Comparison of ENCODE assay signal across 22 cellular contexts in the genomic region with DNA sequence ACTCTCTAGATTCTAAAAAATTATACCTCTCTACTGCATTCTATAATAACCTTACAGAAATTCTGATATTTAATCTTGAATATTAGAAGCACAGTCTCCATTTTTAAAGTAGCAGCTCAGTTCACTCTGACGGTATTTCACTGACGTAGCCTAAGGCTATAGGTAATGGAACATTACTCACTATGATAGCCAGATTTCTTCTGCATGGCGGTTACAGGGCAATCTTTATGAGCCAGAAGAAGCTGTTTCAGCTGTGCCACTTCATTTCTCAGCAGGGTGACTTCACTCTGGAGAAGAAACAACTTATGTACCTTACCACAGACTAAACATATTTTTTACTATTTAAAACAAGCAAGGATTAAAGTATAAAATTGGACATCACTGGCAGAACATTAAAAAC.
DNase-seq lines count a peak whose midpoint lies in the region; ATAC-seq and TF ChIP-seq lines count a peak whose summit lies in the region.
"Had no signal": no experiment of that assay in that cellular context is flagged by ENCODE, and none has a peak within 500 bp of the region (broad histone marks: within the 10 kb centered on the region; RNA-seq: fewer than 3 reads in every experiment).

No MANE protein-coding gene starts in this region.

- H3K4ac ChIP-seq in trophoblast cell (ENCODE audit: low read depth, low read length): no peak overlapping the region

- intact Hi-C loops in mammary epithelial cell (cut with micrococcal nuclease) (no loop called here), ovary (cut with DNase I) (no loop called here)

- H3K9me3 ChIP-seq in mammary epithelial cell (replicated peaks; ENCODE audit: insufficient read depth, low read length) (no peaks in the 10 kb centered on the region), trophoblast cell (ENCODE audit: insufficient read depth, low read depth, low read length) (no peaks in the 10 kb centered on the region), ovary (no peaks in the 10 kb centered on the region)
- H3K9me3 ChIP-seq: BE2C, SJSA1 had no signal

- no peak overlapping the region for H3K18ac ChIP-seq in trophoblast cell (ENCODE audit: low read length)

- H3K79me1 ChIP-seq in trophoblast cell (ENCODE audit: low read length): no peaks in the 10 kb centered on the region

- H3K4me3 ChIP-seq in mammary epithelial cell (replicated peaks in 1 of 3; ENCODE audit: insufficient read depth in 1 of 3, low read depth in 2 of 3, low read length in 3 of 3): no peak overlapping the region
- H3K4me3 ChIP-seq in trophoblast cell (ENCODE audit: low read depth, low read length): no peak overlapping the region
- H3K4me3 ChIP-seq in ovary: no peak overlapping the region
- H3K4me3 ChIP-seq: GM23248, K562, SJSA1 had no signal

- TF ChIP-seq EP300 in ovary (IDR thresholded peaks at IDR 0.05): no peak

- H3K4me1 ChIP-seq in mammary epithelial cell (ENCODE audit: insufficient read depth, low read length) (no peaks in the 10 kb centered on the region), trophoblast cell (ENCODE audit: control insufficient read depth in 1 of 2, insufficient read depth in 2 of 2, low read length in 2 of 2) (no peaks in the 10 kb centered on the region), ovary (ENCODE audit: insufficient read depth) (no peaks in the 10 kb centered on the region)
- H3K4me1 ChIP-seq: BE2C, SJSA1 had no signal

- no peak overlapping the region for H2AK5ac ChIP-seq in trophoblast cell (ENCODE audit: low read length)

- TF ChIP-seq CTCF in mammary epithelial cell (conservative IDR thresholded peaks at IDR 0.05 in 1 of 2, IDR thresholded peaks at IDR 0.05 in 1 of 2; ENCODE audit: extremely low read depth in 1 of 2, insufficient read depth in 1 of 2, low read depth in 1 of 2, low read length in 2 of 2) (no peak), ovary (IDR thresholded peaks at IDR 0.05) (no peak)

- in situ Hi-C loops in mammary epithelial cell (cut with MboI; ENCODE audit: low sequenced_read_pairs in 2 of 2): no loop called here

- H3K27me3 ChIP-seq in mammary epithelial cell (ENCODE audit: insufficient read depth, low read length): no peaks in the 10 kb centered on the region
- no peaks in the 10 kb centered on the region for H3K27me3 ChIP-seq in trophoblast cell (ENCODE audit: insufficient read depth, low read length)
- H3K27me3 ChIP-seq in ovary: peaks cover 4% of the 10 kb centered on the region
- H3K27me3 ChIP-seq: BE2C, SJSA1 had no signal

- no peak overlapping the region for H4K12ac ChIP-seq in trophoblast cell (ENCODE audit: low read depth, low read length)

- H2AFZ ChIP-seq in mammary epithelial cell (ENCODE audit: low read depth, low read length) (no peak overlapping the region), trophoblast cell (ENCODE audit: insufficient read depth, low read length, poor library complexity) (no peak overlapping the region)
- H2AFZ ChIP-seq: GM23248 had no signal

- no peak overlapping the region for H3K14ac ChIP-seq in trophoblast cell (ENCODE audit: low read length)

- CTCF ChIA-PET in mammary epithelial cell (lab: Charles Lee; ENCODE audit: low non-redundant PET): no interaction called here

- H4K8ac ChIP-seq in trophoblast cell (ENCODE audit: low read depth, low read length): no peak overlapping the region

- no TSS peak for BruUV-seq in mammary epithelial cell (replicated peaks; lab: Mats Ljungman, UMichigan)

- no peaks in the 10 kb centered on the region for H4K20me1 ChIP-seq in mammary epithelial cell (ENCODE audit: insufficient read depth, low read length)

- DNase-seq in EL (peak; percentile 7), NCI-H2227 (lab: John Stamatoyannopoulos, UW; ENCODE audit: unreplicated experiment) (peak; percentile 21), mammary epithelial cell (peak; percentile 8), trophoblast cell (peak; percentile 26 to 73), ovary (no peak), DMS53 treated with DMSO at 0.1 percent for 48 hours (lab: John Stamatoyannopoulos, UW; ENCODE audit: unreplicated experiment) (no peak)
- DNase-seq: BE2C; CD4-positive, alpha-beta T cell; DND-41; GF-D8; GM23248; HCEC 1CT; NCI-H1436 treated with DMSO at 0.1 percent for 48 hours; NCI-H2081 treated with DMSO at 0.1 percent for 48 hours; NCI-H345; NCI-H526 treated with DMSO at 0.1 percent for 48 hours; NK-92 treated with Interleukin-12 subunit alpha and Interleukin-12 subunit beta, amount 100 ng/mL, for 24 hours; OCI-M1; T-cell had no signal

- no peak overlapping the region for H4K91ac ChIP-seq in trophoblast cell (ENCODE audit: low read depth, low read length)

- WGBS in mammary epithelial cell (ENCODE audit: low coverage, missing lambda C conversion rate): 74% methylated on average over 3 of the region's 3 CpGs
- WGBS in trophoblast cell (ENCODE audit: extremely low coverage, insufficient coverage, insufficient read length): no CpG with 5 or more reads among the region's 3 CpGs
- WGBS in ovary, 3 donors: 48 to 67% (median 62%) methylated on average over 3 of the region's 3 CpGs

- H3K27ac ChIP-seq in mammary epithelial cell (ENCODE audit: insufficient read depth, low read depth, low read length) (no peak overlapping the region), trophoblast cell (ENCODE audit: low read depth, low read length) (no peak overlapping the region), ovary (no peak overlapping the region)
- H3K27ac ChIP-seq: GM23248, SJSA1 had no signal

- dilution Hi-C loops in mammary epithelial cell (cut with HindIII; ENCODE audit: low sequenced_read_pairs): no loop called here

- H3K4me2 ChIP-seq in mammary epithelial cell (ENCODE audit: insufficient read depth, low read depth, low read length): no peak overlapping the region
- H3K4me2 ChIP-seq in trophoblast cell (ENCODE audit: low read length): no peak overlapping the region

- no peak for ATAC-seq in HG03097 (IDR thresholded peaks at IDR 0.05; ENCODE audit: low FRiP score, unreplicated experiment)
- ATAC-seq: K562, T-cell had no signal

- H2BK12ac ChIP-seq in trophoblast cell (ENCODE audit: low read length): no peak overlapping the region

- H2BK5ac ChIP-seq in trophoblast cell (ENCODE audit: low read depth, low read length, poor library complexity): no peak overlapping the region

- no peak overlapping the region for H2BK120ac ChIP-seq in trophoblast cell (ENCODE audit: insufficient read depth, low read length, poor library complexity)

- peaks cover 16% of the 10 kb centered on the region for H3K36me3 ChIP-seq in mammary epithelial cell (ENCODE audit: insufficient read depth, low read length)
- peaks cover 3% of the 10 kb centered on the region in 2 experiments for H3K36me3 ChIP-seq in trophoblast cell (ENCODE audit: control insufficient read depth in 1 of 2, insufficient read depth in 2 of 2, low read length in 2 of 2)
- no peaks in the 10 kb centered on the region for H3K36me3 ChIP-seq in ovary
- H3K36me3 ChIP-seq: BE2C had no signal

- H3K9ac ChIP-seq in mammary epithelial cell (ENCODE audit: insufficient read depth, low read length) (no peak overlapping the region), trophoblast cell (ENCODE audit: low read length) (no peak overlapping the region)
- H3K9ac ChIP-seq: GM23248 had no signal

- no peak for TF ChIP-seq POLR2A in ovary (IDR thresholded peaks at IDR 0.05)

- H3K79me2 ChIP-seq in mammary epithelial cell (ENCODE audit: insufficient read depth, low read length): no peaks in the 10 kb centered on the region
- no peaks in the 10 kb centered on the region for H3K79me2 ChIP-seq in trophoblast cell (ENCODE audit: control insufficient read depth, insufficient read depth, low read length, poor library complexity)

- no peak overlapping the region for H3K23ac ChIP-seq in trophoblast cell (ENCODE audit: low read length)

Comparison
In these comparisons a context has a peak if more than half of its experiments do, and no peak if none do; other contexts are left out.
1. DNase-seq: peak in EL (single experiment), NCI-H2227 (single experiment), mammary epithelial cell (single experiment) and trophoblast cell (2 of 2); none in ovary (0 of 5) and DMS53 treated with DMSO at 0.1 percent for 48 hours (single experiment).